ENCODE assay signal across 21 cellular contexts in the genomic region with DNA sequence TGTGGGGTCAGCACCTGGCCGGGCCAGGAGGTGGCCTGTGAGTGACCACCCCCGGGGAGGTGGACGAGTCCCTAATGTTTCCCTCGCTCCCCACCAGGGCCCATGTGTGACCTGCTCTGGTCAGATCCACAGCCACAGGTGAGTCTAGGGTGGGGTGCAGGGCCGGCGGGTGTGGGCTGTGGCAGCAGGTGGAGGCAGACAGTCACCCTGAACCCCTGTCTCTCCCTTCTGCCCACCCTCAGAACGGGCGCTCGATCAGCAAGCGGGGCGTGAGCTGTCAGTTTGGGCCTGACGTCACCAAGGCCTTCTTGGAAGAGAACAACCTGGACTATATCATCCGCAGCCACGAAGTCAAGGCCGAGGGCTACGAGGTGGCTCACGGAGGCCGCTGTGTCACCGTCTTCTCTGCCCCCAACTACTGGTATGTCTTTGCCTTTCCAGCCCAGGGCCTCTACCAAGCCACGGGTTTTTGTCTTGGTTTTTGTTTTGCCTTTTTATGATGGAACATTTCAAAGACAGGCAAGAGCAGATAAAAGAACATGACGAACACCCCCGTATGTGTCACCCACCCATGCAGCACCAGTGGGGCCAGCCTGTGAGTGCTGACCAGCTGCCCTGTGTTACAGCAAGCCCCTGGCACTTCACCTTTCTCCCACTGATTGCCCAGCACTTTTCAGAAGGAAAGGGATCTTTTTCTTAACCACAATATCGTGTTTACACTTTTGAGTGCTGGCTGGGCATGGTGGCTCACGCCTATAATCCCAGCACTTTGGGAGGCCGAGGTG. TPM values are rescaled to one million over a fixed set of nuclear protein-coding genes. Genes with fewer than 3 reads are reported as not detected.
A peak's percentile ranks its signal among the peaks of the same experiment; 100 is the strongest.
DNase-seq lines count a peak whose midpoint lies in the region; ATAC-seq, FAIRE-seq and TF ChIP-seq lines count a peak whose summit lies in the region.
"Had no signal": no experiment of that assay in that cellular context is flagged by ENCODE, and none has a peak within 500 bp of the region (broad histone marks: within the 10 kb centered on the region; RNA-seq: fewer than 3 reads in every experiment).

No MANE protein-coding gene starts in this region.

- intact Hi-C loops in Right ventricle myocardium inferior (cut with DNase I) (no loop called here), left ventricle myocardium inferior (cut with micrococcal nuclease) (no loop called here), HepG2 (cut with micrococcal nuclease; ENCODE audit: unreplicated experiment) (no loop called here), sigmoid colon (cut with DNase I) (no loop called here)

- H2AFZ ChIP-seq in HepG2 (ENCODE audit: low read length) (no peak overlapping the region), GM23248 (no peak overlapping the region)

- peaks cover 5% of the 10 kb centered on the region for H3K9me3 Mint-ChIP-seq in chondrocyte (ENCODE audit: low read depth)
- no peaks in the 10 kb centered on the region for H3K9me3 Mint-ChIP-seq in stimulated activated naive B cell treated with anti-CD40 and anti-IgM and Interleukin-4, amounts not matched to agents 10 μg/mL and 1 μg/mL and 100 μg/mL, for 72 hours

- H3F3A ChIP-seq in GM23248 (ENCODE audit: insufficient read depth), result peaks cover 16% of the 10 kb centered on the region; the same call in 1 of the 2 replicates

- H3K27ac Mint-ChIP-seq in chondrocyte (ENCODE audit: unreplicated experiment), result no peak overlapping the region
- H3K27ac Mint-ChIP-seq in stimulated activated naive B cell treated with anti-CD40 and anti-IgM and Interleukin-4, amounts not matched to agents 10 μg/mL and 1 μg/mL and 100 μg/mL, for 72 hours, result no peak overlapping the region

- CTCF ChIA-PET in HepG2 (lab: Yijun Ruan, JAX; ENCODE audit: low intra/inter-chr PET ratio, low total read pairs), result no interaction called here

- H3K9me2 ChIP-seq in GM23248 (ENCODE audit: insufficient read depth), result no peaks in the 10 kb centered on the region

- TF ChIP-seq EP300 in HepG2 (IDR thresholded peaks at IDR 0.05; ENCODE audit: low read depth in 2 of 2, low read length in 2 of 2) (no peak), HepG2 (CRISPR knock-in tag; IDR thresholded peaks at IDR 0.05; ENCODE audit: borderline replicate concordance) (no peak), sigmoid colon (IDR thresholded peaks at IDR 0.05) (no peak)

- H3K9me3 ChIP-seq in left ventricle myocardium inferior (replicated peaks), result no peaks in the 10 kb centered on the region
- no peaks in the 10 kb centered on the region for H3K9me3 ChIP-seq in HepG2 (ENCODE audit: low read length)
- H3K9me3 ChIP-seq in sigmoid colon, result no peaks in the 10 kb centered on the region
- H3K9me3 ChIP-seq in GM23248 (ENCODE audit: low read depth), result no peaks in the 10 kb centered on the region

- H3K4me2 ChIP-seq in HepG2 (ENCODE audit: low read depth, low read length), result no peak overlapping the region
- H3K4me2 ChIP-seq in GM23248 (ENCODE audit: unreplicated experiment), result no peak overlapping the region

- H3K4me3 ChIP-seq in left ventricle myocardium inferior (no peak overlapping the region), HepG2 (replicated peaks in 1 of 3; ENCODE audit: insufficient read depth in 1 of 3, low read depth in 2 of 3, low read length in 3 of 3) (no peak overlapping the region), sigmoid colon (no peak overlapping the region), GM23248 (no peak overlapping the region)

- H3K27ac ChIP-seq in left ventricle myocardium inferior (replicated peaks), result no peak overlapping the region
- H3K27ac ChIP-seq in HepG2 (ENCODE audit: extremely low read length, insufficient read depth, low read length), result no peak overlapping the region
- H3K27ac ChIP-seq in sigmoid colon, result no peak overlapping the region
- H3K27ac ChIP-seq in GM23248, result no peak overlapping the region

- DNase-seq in Right ventricle myocardium inferior (ENCODE audit: missing footprints) (peak; percentile 21), left ventricle myocardium inferior (no peak), chondrocyte (ENCODE audit: low spot score) (peak; percentile 87), HepG2 (ENCODE audit: low spot score) (no peak), sigmoid colon (peak; percentile 56), SHP77 (lab: John Stamatoyannopoulos, UW) (no peak), GM23248 (no peak)
- DNase-seq in stimulated activated naive B cell treated with anti-CD40 and anti-IgM and Interleukin-4, amounts not matched to agents 10 μg/mL and 1 μg/mL and 100 μg/mL, for 72 hours, result no peak
- DNase-seq: GDM1, Kasumi-1, NCI-H1417 treated with DMSO at 0.1 percent for 48 hours, NCI-H187, NCI-H446, NCI-H526, OCI-M1, SIG-M5 had no signal

- H3K4me1 Mint-ChIP-seq in chondrocyte (ENCODE audit: low read depth), result peaks cover 29% of the 10 kb centered on the region
- H3K4me1 Mint-ChIP-seq in stimulated activated naive B cell treated with anti-CD40 and anti-IgM and Interleukin-4, amounts not matched to agents 10 μg/mL and 1 μg/mL and 100 μg/mL, for 72 hours, result peaks cover 7 to 20% of the 10 kb centered on the region in 2 donors
- H3K4me1 Mint-ChIP-seq: CD14-positive monocyte had no signal

- 92% methylated on average over 21 of the region's 25 CpGs for WGBS in HepG2 (ENCODE audit: low lambda C conversion rate)
- 93 to 94% methylated on average over 25 of the region's 25 CpGs for WGBS in sigmoid colon, 2 donors
- 87 to 89% methylated on average over 25 of the region's 25 CpGs for WGBS in GM23248 (ENCODE audit: low coverage in 1 of 2, low lambda C conversion rate in 2 of 2, missing lambda C conversion rate in 2 of 2), 2 experiments

- H3K4me3 Mint-ChIP-seq in chondrocyte (ENCODE audit: unreplicated experiment), result no peak overlapping the region
- no peak overlapping the region for H3K4me3 Mint-ChIP-seq in stimulated activated naive B cell treated with anti-CD40 and anti-IgM and Interleukin-4, amounts not matched to agents 10 μg/mL and 1 μg/mL and 100 μg/mL, for 72 hours
- H3K4me3 Mint-ChIP-seq: CD14-positive monocyte had no signal

- peaks cover 45% of the 10 kb centered on the region for H3K36me3 Mint-ChIP-seq in chondrocyte (ENCODE audit: low read depth)
- H3K36me3 Mint-ChIP-seq in stimulated activated naive B cell treated with anti-CD40 and anti-IgM and Interleukin-4, amounts not matched to agents 10 μg/mL and 1 μg/mL and 100 μg/mL, for 72 hours, result peaks cover 62 to 83% of the 10 kb centered on the region in 2 donors

- peaks cover 75% of the 10 kb centered on the region for H3K36me3 ChIP-seq in left ventricle myocardium inferior
- peaks cover 20 to 57% of the 10 kb centered on the region in 2 experiments for H3K36me3 ChIP-seq in HepG2 (replicated peaks in 1 of 2; ENCODE audit: control insufficient read depth in 1 of 2, insufficient read depth in 2 of 2, low read length in 2 of 2)
- H3K36me3 ChIP-seq in sigmoid colon, result peaks cover 45 to 75% (median 67%) of the 10 kb centered on the region in 4 donors
- H3K36me3 ChIP-seq in GM23248 (ENCODE audit: low read depth), result peaks cover 16% of the 10 kb centered on the region; the same call in 1 of the 2 replicates

- H3K79me2 ChIP-seq in HepG2 (ENCODE audit: insufficient read depth, low read length) (no peaks in the 10 kb centered on the region), GM23248 (ENCODE audit: insufficient read depth) (no peaks in the 10 kb centered on the region)

- BruUV-seq in HepG2 (replicated peaks; lab: Mats Ljungman, UMichigan), result no TSS peak

- H3K27me3 ChIP-seq in left ventricle myocardium inferior (ENCODE audit: low read depth) (no peaks in the 10 kb centered on the region), HepG2 (ENCODE audit: control insufficient read depth in 1 of 2, insufficient read depth in 2 of 2, low read length in 2 of 2) (no peaks in the 10 kb centered on the region), sigmoid colon (no peaks in the 10 kb centered on the region), GM23248 (replicated peaks; ENCODE audit: insufficient read depth) (no peaks in the 10 kb centered on the region)

- H3K4me1 ChIP-seq in left ventricle myocardium inferior, result peaks cover 17% of the 10 kb centered on the region
- peaks cover 11% of the 10 kb centered on the region for H3K4me1 ChIP-seq in HepG2 (ENCODE audit: insufficient read depth, low read length)
- peaks cover 0 to 6% (median 0%) of the 10 kb centered on the region in 4 donors for H3K4me1 ChIP-seq in sigmoid colon
- peaks cover 8% of the 10 kb centered on the region for H3K4me1 ChIP-seq in GM23248 (ENCODE audit: insufficient read depth)

- TF ChIP-seq CTCF in left ventricle myocardium inferior (IDR thresholded peaks at IDR 0.05; ENCODE audit: borderline replicate concordance) (no peak), chondrocyte (IDR thresholded peaks at IDR 0.05) (no peak), HepG2 (CRISPR knock-in tag; IDR thresholded peaks at IDR 0.05) (no peak), sigmoid colon (IDR thresholded peaks at IDR 0.05) (no peak)

- H3K27me3 Mint-ChIP-seq in chondrocyte (ENCODE audit: low read depth), result no peaks in the 10 kb centered on the region
- H3K27me3 Mint-ChIP-seq in stimulated activated naive B cell treated with anti-CD40 and anti-IgM and Interleukin-4, amounts not matched to agents 10 μg/mL and 1 μg/mL and 100 μg/mL, for 72 hours, result no peaks in the 10 kb centered on the region

- POLR2A ChIA-PET in HepG2 (lab: Yijun Ruan, JAX), result no interaction called here

- in situ Hi-C loops in HepG2 (cut with HindIII; ENCODE audit: extremely low pct_ligation_motif_present, low pct_unique_long_range_greater_than_20kb) (no loop called here), GM23248 (cut with MboI) (no loop called here)

- no peak for TF ChIP-seq POLR2A in HepG2 (IDR thresholded peaks at IDR 0.05; ENCODE audit: insufficient read depth in 1 of 2, low read depth in 2 of 2, low read length in 2 of 2)
- no peak for TF ChIP-seq POLR2A in sigmoid colon (IDR thresholded peaks at IDR 0.05)

- no peak overlapping the region for H3K9ac ChIP-seq in HepG2 (ENCODE audit: insufficient read depth, low read depth, low read length)
- H3K9ac ChIP-seq in GM23248, result no peak overlapping the region

- FAIRE-seq in HepG2 (lab: Jason Lieb, UNC), result no peak
- FAIRE-seq: A204.1, RCC 7860 had no signal

- TF ChIP-seq RAD21 in HepG2 (CRISPR knock-in tag; IDR thresholded peaks at IDR 0.05), result no peak

- H4K20me1 ChIP-seq in HepG2 (ENCODE audit: insufficient read depth, low read length) (no peaks in the 10 kb centered on the region), GM23248 (ENCODE audit: insufficient read depth) (no peaks in the 10 kb centered on the region)

- no peak for ATAC-seq in Right ventricle myocardium inferior
- ATAC-seq in HepG2, result no peak
- no peak for ATAC-seq in stimulated activated naive B cell treated with anti-CD40 and anti-IgM and Interleukin-4, amounts not matched to agents 10 μg/mL and 1 μg/mL and 100 μg/mL, for 72 hours (replicated peaks)

RNA-seq across cellular contexts. Expression of gene CCDC8, which starts 24.9 kb away (rescaled TPM):
- total RNA-seq in Right ventricle myocardium inferior (28.9 TPM), left ventricle myocardium inferior (30.8 TPM), chondrocyte (39.3 to 53.2 TPM (median 39.5 TPM) in 3 replicates), HepG2 (2016; rRNA removed; fragmentation: Illumina TruSeq; extraction: Trizol) (0.04 TPM in 1 of 2 replicates, not detected in the other), sigmoid colon (1 to 10 TPM; 3.5 to 6.1 (median 5.2) TPM)
- not detected in 2 replicates for total RNA-seq in HepG2 (2016; cell fraction: cytosol; rRNA removed; fragmentation: Illumina TruSeq; extraction: Trizol; ENCODE audit: low read depth)
- 0.06 TPM in 1 of 2 replicates, not detected in the other for total RNA-seq in HepG2 (2016; cell fraction: insoluble cytoplasmic fraction; rRNA removed; fragmentation: Illumina TruSeq; extraction: Trizol)
- not detected in 2 replicates for total RNA-seq in HepG2 (2016; cell fraction: membrane; rRNA removed; fragmentation: Illumina TruSeq; extraction: Trizol)
- not detected in 2 replicates for total RNA-seq in HepG2 (2016; cell fraction: nucleus; rRNA removed; fragmentation: Illumina TruSeq; extraction: Trizol)
- polyA plus RNA-seq in HepG2 (2011; rRNA removed) (not detected in 2 replicates), sigmoid colon (1 to 10 TPM in 2 of 3 donors, under 1 TPM in 1; 0.69 to 2.4 (median 1.9) TPM), GM23248 (2016; fragmentation: Nextera tagmentation; extraction: Ambion mirVana) (5.5 and 6.0 TPM in 2 replicates)
- not detected in 2 replicates for polyA plus RNA-seq in HepG2 (2011; cell fraction: cytosol; rRNA removed)
- polyA plus RNA-seq in HepG2 (2011; cell fraction: nucleus; rRNA removed), result not detected in 2 replicates
- polyA plus RNA-seq in HepG2 (2012), result not detected in 2 replicates
- polyA plus RNA-seq in HepG2 (2016; cell fraction: cytosol; fragmentation: Illumina TruSeq; extraction: Trizol; ENCODE audit: low read depth), result not detected in 2 replicates
- polyA plus RNA-seq in HepG2 (2016; cell fraction: insoluble cytoplasmic fraction; fragmentation: Illumina TruSeq; extraction: Trizol; ENCODE audit: low read depth), result not detected in 2 replicates
- not detected in 2 replicates for polyA plus RNA-seq in HepG2 (2016; cell fraction: membrane; fragmentation: Illumina TruSeq; extraction: Trizol; ENCODE audit: low read depth)
- polyA plus RNA-seq in HepG2 (2016; cell fraction: nucleus; fragmentation: Illumina TruSeq; extraction: Trizol; ENCODE audit: insufficient read depth, low read depth), result not detected in 2 replicates
- polyA minus RNA-seq in HepG2 (2011; rRNA and poly(A)+ RNA removed; ENCODE audit: low replicate concordance), result not detected in 2 replicates
- not detected in 2 replicates for polyA minus RNA-seq in HepG2 (2011; cell fraction: cytosol; rRNA and poly(A)+ RNA removed)
- not detected in 2 replicates for polyA minus RNA-seq in HepG2 (2011; cell fraction: nucleus; rRNA and poly(A)+ RNA removed)
- 8.9 and 10.1 TPM in 2 replicates for total RNA-seq in GM23248 (2014; rRNA removed; shearing (Covaris generic))
- total RNA-seq: H4, MCF 10A had no signal
- polyA plus RNA-seq: CD14-positive monocyte had no signal

RNA-seq across cellular contexts. Expression of gene PNMA8C, which starts 40.2 kb away (rescaled TPM):
- total RNA-seq in Right ventricle myocardium inferior, result not detected
- not detected for total RNA-seq in left ventricle myocardium inferior
- 0.10 to 0.27 TPM (median 0.20 TPM) in 3 replicates for total RNA-seq in chondrocyte
- total RNA-seq in HepG2 (2016; rRNA removed; fragmentation: Illumina TruSeq; extraction: Trizol), result not detected in 2 replicates
- not detected in 2 replicates for total RNA-seq in HepG2 (2016; cell fraction: cytosol; rRNA removed; fragmentation: Illumina TruSeq; extraction: Trizol; ENCODE audit: low read depth)
- not detected in 2 replicates for total RNA-seq in HepG2 (2016; cell fraction: insoluble cytoplasmic fraction; rRNA removed; fragmentation: Illumina TruSeq; extraction: Trizol)
- not detected in 2 replicates for total RNA-seq in HepG2 (2016; cell fraction: membrane; rRNA removed; fragmentation: Illumina TruSeq; extraction: Trizol)
- total RNA-seq in HepG2 (2016; cell fraction: nucleus; rRNA removed; fragmentation: Illumina TruSeq; extraction: Trizol), result not detected in 2 replicates
- not detected in 2 replicates for polyA plus RNA-seq in HepG2 (2011; rRNA removed)
- polyA plus RNA-seq in HepG2 (2011; cell fraction: cytosol; rRNA removed), result not detected in 2 replicates
- polyA plus RNA-seq in HepG2 (2011; cell fraction: nucleus; rRNA removed), result not detected in 2 replicates
- not detected in 2 replicates for polyA plus RNA-seq in HepG2 (2012)
- not detected in 2 replicates for polyA plus RNA-seq in HepG2 (2016; cell fraction: cytosol; fragmentation: Illumina TruSeq; extraction: Trizol; ENCODE audit: low read depth)
- polyA plus RNA-seq in HepG2 (2016; cell fraction: insoluble cytoplasmic fraction; fragmentation: Illumina TruSeq; extraction: Trizol; ENCODE audit: low read depth), result not detected in 2 replicates
- not detected in 2 replicates for polyA plus RNA-seq in HepG2 (2016; cell fraction: membrane; fragmentation: Illumina TruSeq; extraction: Trizol; ENCODE audit: low read depth)
- not detected in 2 replicates for polyA plus RNA-seq in HepG2 (2016; cell fraction: nucleus; fragmentation: Illumina TruSeq; extraction: Trizol; ENCODE audit: insufficient read depth, low read depth)
- polyA minus RNA-seq in HepG2 (2011; rRNA and poly(A)+ RNA removed; ENCODE audit: low replicate concordance), result 0.02 TPM in 1 of 2 replicates, not detected in the other
- not detected in 2 replicates for polyA minus RNA-seq in HepG2 (2011; cell fraction: cytosol; rRNA and poly(A)+ RNA removed)
- polyA minus RNA-seq in HepG2 (2011; cell fraction: nucleus; rRNA and poly(A)+ RNA removed), result not detected in 2 replicates
- under 1 TPM in 3 of 4 donors, not detected in 1; 0.27 to 0.36 (median 0.28) TPM for total RNA-seq in sigmoid colon
- under 1 TPM in 2 of 3 donors, not detected in 1; 0.23 to 0.25 TPM for polyA plus RNA-seq in sigmoid colon
- not detected in 2 replicates for total RNA-seq in GM23248 (2014; rRNA removed; shearing (Covaris generic))
- polyA plus RNA-seq in GM23248 (2016; fragmentation: Nextera tagmentation; extraction: Ambion mirVana), result not detected in 2 replicates
- total RNA-seq: H4, MCF 10A had no signal
- polyA plus RNA-seq: CD14-positive monocyte had no signal

RNA-seq across cellular contexts. Expression of gene PPP5C, which starts 41.6 kb away (rescaled TPM):
- total RNA-seq in Right ventricle myocardium inferior (77.3 TPM), left ventricle myocardium inferior (70.8 TPM), chondrocyte (62.5 to 90.6 TPM (median 62.6 TPM) in 3 replicates), HepG2 (2016; rRNA removed; fragmentation: Illumina TruSeq; extraction: Trizol) (38.2 and 41.6 TPM in 2 replicates), sigmoid colon (10 to 100 TPM; 37.1 to 61.5 (median 46.5) TPM)
- 6.6 and 9.3 TPM in 2 replicates for total RNA-seq in HepG2 (2016; cell fraction: cytosol; rRNA removed; fragmentation: Illumina TruSeq; extraction: Trizol; ENCODE audit: low read depth)
- total RNA-seq in HepG2 (2016; cell fraction: insoluble cytoplasmic fraction; rRNA removed; fragmentation: Illumina TruSeq; extraction: Trizol), result 33.6 and 40.9 TPM in 2 replicates
- 12.2 and 12.3 TPM in 2 replicates for total RNA-seq in HepG2 (2016; cell fraction: membrane; rRNA removed; fragmentation: Illumina TruSeq; extraction: Trizol)
- total RNA-seq in HepG2 (2016; cell fraction: nucleus; rRNA removed; fragmentation: Illumina TruSeq; extraction: Trizol), result 31.3 and 44.2 TPM in 2 replicates
- polyA plus RNA-seq in HepG2 (2011; rRNA removed) (67.9 and 68.5 TPM in 2 replicates), sigmoid colon (10 to 100 TPM; 27.6 to 62.3 (median 37.7) TPM), GM23248 (2016; fragmentation: Nextera tagmentation; extraction: Ambion mirVana) (47.3 and 48.7 TPM in 2 replicates)
- polyA plus RNA-seq in HepG2 (2011; cell fraction: cytosol; rRNA removed), result 52.3 and 70.1 TPM in 2 replicates
- polyA plus RNA-seq in HepG2 (2011; cell fraction: nucleus; rRNA removed), result 118 and 133 TPM in 2 replicates
- 33.2 and 36.7 TPM in 2 replicates for polyA plus RNA-seq in HepG2 (2012)
- 3.4 and 4.4 TPM in 2 replicates for polyA plus RNA-seq in HepG2 (2016; cell fraction: cytosol; fragmentation: Illumina TruSeq; extraction: Trizol; ENCODE audit: low read depth)
- 45.7 and 54.9 TPM in 2 replicates for polyA plus RNA-seq in HepG2 (2016; cell fraction: insoluble cytoplasmic fraction; fragmentation: Illumina TruSeq; extraction: Trizol; ENCODE audit: low read depth)
- 6.8 and 8.2 TPM in 2 replicates for polyA plus RNA-seq in HepG2 (2016; cell fraction: membrane; fragmentation: Illumina TruSeq; extraction: Trizol; ENCODE audit: low read depth)
- polyA plus RNA-seq in HepG2 (2016; cell fraction: nucleus; fragmentation: Illumina TruSeq; extraction: Trizol; ENCODE audit: insufficient read depth, low read depth), result 82.9 and 89.8 TPM in 2 replicates
- polyA minus RNA-seq in HepG2 (2011; rRNA and poly(A)+ RNA removed; ENCODE audit: low replicate concordance), result 92.2 and 144 TPM in 2 replicates
- polyA minus RNA-seq in HepG2 (2011; cell fraction: cytosol; rRNA and poly(A)+ RNA removed), result 26.7 and 26.9 TPM in 2 replicates
- 63.0 and 66.9 TPM in 2 replicates for polyA minus RNA-seq in HepG2 (2011; cell fraction: nucleus; rRNA and poly(A)+ RNA removed)
- 56.4 and 60.8 TPM in 2 replicates for total RNA-seq in GM23248 (2014; rRNA removed; shearing (Covaris generic))

Comparison
In these comparisons a context has a peak if more than half of its experiments do, and no peak if none do; other contexts are left out.
1. DNase-seq: peak in Right ventricle myocardium inferior (single experiment), chondrocyte (single experiment) and sigmoid colon (single experiment); none in left ventricle myocardium inferior (single experiment), HepG2 (single experiment), SHP77 (0 of 2), GM23248 (single experiment) and stimulated activated naive B cell treated with anti-CD40 and anti-IgM and Interleukin-4, amounts not matched to agents 10 μg/mL and 1 μg/mL and 100 μg/mL, for 72 hours (single experiment).